In the genomic region with DNA sequence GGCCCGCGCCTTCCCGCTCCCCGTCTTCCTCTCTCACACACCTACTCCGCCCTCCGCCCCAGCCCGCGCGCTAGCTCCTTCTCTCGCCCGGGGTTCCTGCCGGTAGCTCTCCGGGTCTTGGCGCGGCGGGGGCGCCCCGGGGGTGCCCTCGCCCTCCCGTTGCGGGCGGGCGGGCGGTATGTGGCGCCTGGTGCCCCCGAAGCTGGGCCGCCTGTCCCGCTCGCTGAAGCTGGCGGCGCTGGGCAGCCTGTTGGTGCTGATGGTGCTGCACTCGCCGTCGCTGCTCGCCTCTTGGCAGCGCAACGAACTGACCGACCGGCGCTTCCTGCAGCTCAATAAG, we compare ENCODE assay signal across 8 cellular contexts. TPM values are rescaled to one million over a fixed set of nuclear protein-coding genes. Genes with fewer than 3 reads are reported as not detected.
DNase-seq lines count a peak whose midpoint lies in the region; ATAC-seq, FAIRE-seq and TF ChIP-seq lines count a peak whose summit lies in the region.

No MANE protein-coding gene starts in this region.

- H3K4me1 ChIP-seq in HEK293 (ENCODE audit: control insufficient read depth, insufficient read depth, low read length) (peaks cover under 1% of the 10 kb centered on the region), cardiac muscle cell (ENCODE audit: low read depth) (peaks cover 29% of the 10 kb centered on the region)

- H3K27ac ChIP-seq in HEK293 (ENCODE audit: extremely low read depth, low read depth, low read length) (peak overlapping the region; percentile 95), cardiac muscle cell (peak overlapping the region; percentile 96)

- TF ChIP-seq CTCF in HEK293 (tag by site-specific recombination; IDR thresholded peaks at IDR 0.05) (no peak; the same call in 1 of the 2 replicates), cardiac muscle cell (IDR thresholded peaks at IDR 0.05; ENCODE audit: low read depth, low read length) (no peak), retinal pigment epithelial cell (conservative IDR thresholded peaks at IDR 0.05; ENCODE audit: low read depth, low read length) (no peak)

- peak overlapping the region; percentile 97 for H3K4me3 ChIP-seq in HEK293 (ENCODE audit: low read depth, low read length)
- peak overlapping the region; percentile 75 for H3K4me3 ChIP-seq in cardiac muscle cell
- H3K4me3 ChIP-seq in retinal pigment epithelial cell (ENCODE audit: low read length): peak overlapping the region; percentile 94

- H3K9me3 ChIP-seq in HEK293 (ENCODE audit: control insufficient read depth, insufficient read depth, low read depth, low read length): no peaks in the 10 kb centered on the region
- H3K9me3 ChIP-seq in cardiac muscle cell (ENCODE audit: low read depth): no peaks in the 10 kb centered on the region

- POLR2A ChIA-PET in HEK293 (lab: Yijun Ruan, JAX): interaction anchor here (0.7 to 1.8 kb wide), 12 partner anchors 8 to 436 kb away, joined by 3 to 8 read pairs (median 4); no protein-coding TSS in a partner anchor

- intact Hi-C loops in sciatic nerve (cut with DNase I): no loop called here

- ATAC-seq in HG02678 (IDR thresholded peaks at IDR 0.05; ENCODE audit: unreplicated experiment) (no peak), HG03159 (IDR thresholded peaks at IDR 0.05; ENCODE audit: unreplicated experiment) (no peak), sciatic nerve (no peak)

- CTCF ChIA-PET in HEK293 (lab: Yijun Ruan, JAX): interaction anchor here (0.6 to 0.9 kb wide), 4 partner anchors 15 to 271 kb away, joined by 3 to 5 read pairs (median 3); no protein-coding TSS in a partner anchor

- peak; percentile 71 for DNase-seq in activated CD4-positive, CD25-positive, alpha-beta regulatory T cell treated with anti-CD3 and anti-CD28 coated beads, Interleukin-2, amount 50 U/mL, for 72 hours
- DNase-seq in cardiac muscle cell (ENCODE audit: low read depth in 1 of 2, low spot score in 1 of 2) (no peak), retinal pigment epithelial cell (ENCODE audit: low read depth) (no peak), urothelium cell line (ENCODE audit: low spot score) (no peak), sciatic nerve (ENCODE audit: low spot score) (no peak)

- no peaks in the 10 kb centered on the region for H3K27me3 ChIP-seq in cardiac muscle cell

- H3K36me3 ChIP-seq in HEK293 (ENCODE audit: control insufficient read depth in 2 of 2, insufficient read depth in 1 of 2, low read length in 2 of 2) (no peaks in the 10 kb centered on the region), cardiac muscle cell (no peaks in the 10 kb centered on the region)

- FAIRE-seq in urothelium cell line (lab: Jason Lieb, UNC): no peak

TF ChIP-seq in HEK293, 187 proteins besides CTCF, POLR2A, EP300 and RAD21:
- TF ChIP-seq ZIC2 (tag by site-specific recombination; IDR thresholded peaks at IDR 0.05) (peak; percentile 44; the same call in 1 of the 2 replicates), KLF8 (tag by site-specific recombination; IDR thresholded peaks at IDR 0.05) (peak; percentile 50; the same call in 1 of the 2 replicates), ZBTB21 (tag by site-specific recombination; IDR thresholded peaks at IDR 0.05) (no peak), SCRT2 (tag by site-specific recombination; IDR thresholded peaks at IDR 0.05) (no peak; the same call in 1 of the 2 replicates), ZFHX2 (tag by site-specific recombination; conservative IDR thresholded peaks at IDR 0.05) (peak; percentile 10; the same call in 1 of the 2 replicates), EGR2 (tag by site-specific recombination; IDR thresholded peaks at IDR 0.05; ENCODE audit: low read depth) (0 out of 2 replicates have a peak, but pooled peaks have one; percentile 19), ZNF423 (tag by site-specific recombination; IDR thresholded peaks at IDR 0.05) (peak; percentile 28; the same call in 1 of the 2 replicates), ZNF596 (tag by site-specific recombination; IDR thresholded peaks at IDR 0.05) (peak; percentile 34; the same call in 1 of the 2 replicates), ZBTB8A (tag by site-specific recombination; IDR thresholded peaks at IDR 0.05) (peak; percentile 78), ZNF501 (tag by site-specific recombination; IDR thresholded peaks at IDR 0.05) (no peak)
- TF ChIP-seq, protein P1, sequence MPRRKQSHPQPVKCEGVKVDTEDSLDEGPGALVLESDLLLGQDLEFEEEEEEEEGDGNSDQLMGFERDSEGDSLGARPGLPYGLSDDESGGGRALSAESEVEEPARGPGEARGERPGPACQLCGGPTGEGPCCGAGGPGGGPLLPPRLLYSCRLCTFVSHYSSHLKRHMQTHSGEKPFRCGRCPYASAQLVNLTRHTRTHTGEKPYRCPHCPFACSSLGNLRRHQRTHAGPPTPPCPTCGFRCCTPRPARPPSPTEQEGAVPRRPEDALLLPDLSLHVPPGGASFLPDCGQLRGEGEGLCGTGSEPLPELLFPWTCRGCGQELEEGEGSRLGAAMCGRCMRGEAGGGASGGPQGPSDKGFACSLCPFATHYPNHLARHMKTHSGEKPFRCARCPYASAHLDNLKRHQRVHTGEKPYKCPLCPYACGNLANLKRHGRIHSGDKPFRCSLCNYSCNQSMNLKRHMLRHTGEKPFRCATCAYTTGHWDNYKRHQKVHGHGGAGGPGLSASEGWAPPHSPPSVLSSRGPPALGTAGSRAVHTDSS (tag by site-specific recombination; IDR thresholded peaks at IDR 0.05): peak; percentile 56
- TF ChIP-seq, protein P2, sequence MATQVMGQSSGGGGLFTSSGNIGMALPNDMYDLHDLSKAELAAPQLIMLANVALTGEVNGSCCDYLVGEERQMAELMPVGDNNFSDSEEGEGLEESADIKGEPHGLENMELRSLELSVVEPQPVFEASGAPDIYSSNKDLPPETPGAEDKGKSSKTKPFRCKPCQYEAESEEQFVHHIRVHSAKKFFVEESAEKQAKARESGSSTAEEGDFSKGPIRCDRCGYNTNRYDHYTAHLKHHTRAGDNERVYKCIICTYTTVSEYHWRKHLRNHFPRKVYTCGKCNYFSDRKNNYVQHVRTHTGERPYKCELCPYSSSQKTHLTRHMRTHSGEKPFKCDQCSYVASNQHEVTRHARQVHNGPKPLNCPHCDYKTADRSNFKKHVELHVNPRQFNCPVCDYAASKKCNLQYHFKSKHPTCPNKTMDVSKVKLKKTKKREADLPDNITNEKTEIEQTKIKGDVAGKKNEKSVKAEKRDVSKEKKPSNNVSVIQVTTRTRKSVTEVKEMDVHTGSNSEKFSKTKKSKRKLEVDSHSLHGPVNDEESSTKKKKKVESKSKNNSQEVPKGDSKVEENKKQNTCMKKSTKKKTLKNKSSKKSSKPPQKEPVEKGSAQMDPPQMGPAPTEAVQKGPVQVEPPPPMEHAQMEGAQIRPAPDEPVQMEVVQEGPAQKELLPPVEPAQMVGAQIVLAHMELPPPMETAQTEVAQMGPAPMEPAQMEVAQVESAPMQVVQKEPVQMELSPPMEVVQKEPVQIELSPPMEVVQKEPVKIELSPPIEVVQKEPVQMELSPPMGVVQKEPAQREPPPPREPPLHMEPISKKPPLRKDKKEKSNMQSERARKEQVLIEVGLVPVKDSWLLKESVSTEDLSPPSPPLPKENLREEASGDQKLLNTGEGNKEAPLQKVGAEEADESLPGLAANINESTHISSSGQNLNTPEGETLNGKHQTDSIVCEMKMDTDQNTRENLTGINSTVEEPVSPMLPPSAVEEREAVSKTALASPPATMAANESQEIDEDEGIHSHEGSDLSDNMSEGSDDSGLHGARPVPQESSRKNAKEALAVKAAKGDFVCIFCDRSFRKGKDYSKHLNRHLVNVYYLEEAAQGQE (tag by site-specific recombination; IDR thresholded peaks at IDR 0.05): peak; percentile 46

RNA-seq across cellular contexts. Expression of a gene that starts 0.5 kb away (rescaled TPM):
- total RNA-seq in cardiac muscle cell: 42.7 and 71.6 TPM in 2 replicates
- 21.1 TPM in 2 replicates for polyA plus RNA-seq in cardiac muscle cell
- 20.5 TPM for total RNA-seq in sciatic nerve
